32 cellular contexts compared by ENCODE assay signal in genomic region chr17:71269201-71269600, GRCh38.
DNase-seq lines count a peak whose midpoint lies in the region; ATAC-seq, FAIRE-seq and TF ChIP-seq lines count a peak whose summit lies in the region.
"Had no signal": no experiment of that assay in that cellular context is flagged by ENCODE, and none has a peak within 500 bp of the region (broad histone marks: within the 10 kb centered on the region; RNA-seq: fewer than 3 reads in every experiment).

No MANE protein-coding gene starts in this region.

- no peak overlapping the region for H2BK20ac ChIP-seq in IMR-90 (ENCODE audit: low read depth, low read length)

- H3K79me2 ChIP-seq in HepG2 (ENCODE audit: insufficient read depth, low read length), result no peaks in the 10 kb centered on the region

- H2BK5ac ChIP-seq in IMR-90 (ENCODE audit: low read depth, low read length, poor library complexity, severe bottlenecking), result no peak overlapping the region

- no peak overlapping the region for H3K14ac ChIP-seq in IMR-90 (replicated peaks; ENCODE audit: low read depth, low read length)

- no peak for DNase-seq in HepG2 (ENCODE audit: low spot score)
- DNase-seq in right lobe of liver, result no peak
- DNase-seq in A549 (ENCODE audit: low read depth in 1 of 2, low spot score in 1 of 2), result no peak
- DNase-seq in IMR-90, result no peak
- no peak for DNase-seq in activated effector memory CD4-positive, alpha-beta T cell treated with anti-CD3 and anti-CD28 coated beads, Interleukin-2, amount 50 U/mL, for 16 hours
- no peak for DNase-seq in tibial nerve (ENCODE audit: low spot score in 2 of 2)
- DNase-seq: 8988T; ACHN; AML-193; BE2C; C1 segment of cervical spinal cord; Caco-2; Calu3; CD4-positive, alpha-beta memory T cell; CD4-positive, alpha-beta T cell; CD4-positive, CD25-positive, alpha-beta regulatory T cell; CD8-positive, alpha-beta memory T cell; CD8-positive, alpha-beta T cell; COR-L47; DMS 273 treated with DMSO at 0.1 percent for 48 hours; DMS153; DMS53; DMS79; DMS79 treated with DMSO at 0.1 percent for 48 hours; DND-41; EL had no signal

- H3K18ac ChIP-seq in IMR-90 (ENCODE audit: low read depth, low read length), result no peak overlapping the region

- no peaks in the 10 kb centered on the region for H3K79me1 ChIP-seq in IMR-90 (ENCODE audit: low read depth in 1 of 2, low read length in 2 of 2)

- no peak for TF ChIP-seq EP300 in HepG2 (IDR thresholded peaks at IDR 0.05; ENCODE audit: low read depth in 2 of 2, low read length in 2 of 2)
- no peak for TF ChIP-seq EP300 in HepG2 (CRISPR knock-in tag; IDR thresholded peaks at IDR 0.05; ENCODE audit: borderline replicate concordance)
- TF ChIP-seq EP300 in A549 (IDR thresholded peaks at IDR 0.05), result no peak
- no peak for TF ChIP-seq EP300 in tibial nerve (IDR thresholded peaks at IDR 0.05)

- no peak overlapping the region for H3K9ac ChIP-seq in HepG2 (ENCODE audit: insufficient read depth, low read depth, low read length)
- H3K9ac ChIP-seq in IMR-90 (ENCODE audit: low read depth, low read length), result no peak overlapping the region
- H3K9ac ChIP-seq: BLaER1; BLaER1 treated with 17β-estradiol and CSF1 and Interleukin-3, amounts not matched to agents 10 nM and 100 nM had no signal

- H3K56ac ChIP-seq in IMR-90 (ENCODE audit: extremely low read depth, insufficient read depth, low read length), result no peak overlapping the region

- no peak overlapping the region for H3K27ac ChIP-seq in HepG2 (ENCODE audit: extremely low read length, insufficient read depth, low read length)
- H3K27ac ChIP-seq in right lobe of liver, result no peak overlapping the region
- no peak overlapping the region for H3K27ac ChIP-seq in A549
- no peak overlapping the region for H3K27ac ChIP-seq in IMR-90 (ENCODE audit: insufficient read depth, low read length)
- no peak overlapping the region for H3K27ac ChIP-seq in tibial nerve
- H3K27ac ChIP-seq: 22Rv1; BLaER1; BLaER1 treated with 17β-estradiol and CSF1 and Interleukin-3, amounts not matched to agents 10 nM and 100 nM; C4-2B had no signal

- TF ChIP-seq RAD21 in HepG2 (CRISPR knock-in tag; IDR thresholded peaks at IDR 0.05), result no peak
- TF ChIP-seq RAD21 in A549 (conservative IDR thresholded peaks at IDR 0.05 in 1 of 2, IDR thresholded peaks at IDR 0.05 in 1 of 2), result no peak
- TF ChIP-seq RAD21 in IMR-90 (IDR thresholded peaks at IDR 0.05; ENCODE audit: low read length), result no peak

- CTCF ChIA-PET in HepG2 (lab: Yijun Ruan, JAX; ENCODE audit: low intra/inter-chr PET ratio, low total read pairs), result no interaction called here
- CTCF ChIA-PET in A549 (lab: Yijun Ruan, JAX), result no interaction called here
- CTCF ChIA-PET in IMR-90 (lab: Yijun Ruan, JAX), result no interaction called here

- intact Hi-C loops in HepG2 (cut with micrococcal nuclease; ENCODE audit: unreplicated experiment) (no loop called here), right lobe of liver (cut with DNase I) (no loop called here), IMR-90 (cut with micrococcal nuclease) (no loop called here)

- H3K4ac ChIP-seq in IMR-90 (ENCODE audit: low read depth, low read length), result no peak overlapping the region

- no peak for TF ChIP-seq POLR2A in HepG2 (IDR thresholded peaks at IDR 0.05; ENCODE audit: insufficient read depth in 1 of 2, low read depth in 2 of 2, low read length in 2 of 2)
- no peak for TF ChIP-seq POLR2A in right lobe of liver (IDR thresholded peaks at IDR 0.05)
- TF ChIP-seq POLR2A in A549 (IDR thresholded peaks at IDR 0.05; ENCODE audit: low read length), result no peak
- TF ChIP-seq POLR2A in IMR-90 (IDR thresholded peaks at IDR 0.05; ENCODE audit: low read depth, low read length), result no peak
- TF ChIP-seq POLR2A in tibial nerve (IDR thresholded peaks at IDR 0.05), result no peak

- H3K27me3 ChIP-seq in HepG2 (ENCODE audit: control insufficient read depth in 1 of 2, insufficient read depth in 2 of 2, low read length in 2 of 2) (no peaks in the 10 kb centered on the region), right lobe of liver (no peaks in the 10 kb centered on the region), IMR-90 (ENCODE audit: control insufficient read depth, insufficient read depth, low read length) (no peaks in the 10 kb centered on the region), tibial nerve (no peaks in the 10 kb centered on the region)
- H3K27me3 ChIP-seq: BE2C; BLaER1; BLaER1 treated with 17β-estradiol and CSF1 and Interleukin-3, amounts not matched to agents 10 nM and 100 nM had no signal

- BruUV-seq in HepG2 (replicated peaks; lab: Mats Ljungman, UMichigan) (no TSS peak), IMR-90 (replicated peaks; lab: Mats Ljungman, UMichigan) (no TSS peak)

- H4K91ac ChIP-seq in IMR-90 (ENCODE audit: insufficient read depth, low read depth, low read length), result no peak overlapping the region

- no peaks in the 10 kb centered on the region for H3K9me1 ChIP-seq in IMR-90 (ENCODE audit: insufficient read depth, low read length)

- no peak overlapping the region for H2BK120ac ChIP-seq in IMR-90 (ENCODE audit: low read depth, low read length)

- ATAC-seq in HepG2 (no peak), right lobe of liver (no peak), A549 (no peak), IMR-90 (ENCODE audit: low read depth) (no peak)
- ATAC-seq: CD8-positive, alpha-beta T cell had no signal

- FAIRE-seq in HepG2 (lab: Jason Lieb, UNC) (no peak), A549 (lab: Jason Lieb, UNC) (no peak)
- FAIRE-seq: A204.1, D721Med had no signal

- in situ Hi-C loops in HepG2 (cut with HindIII; ENCODE audit: extremely low pct_ligation_motif_present, low pct_unique_long_range_greater_than_20kb), result no loop called here
- in situ Hi-C loops in IMR-90 (cut with MboI; ENCODE audit: low sequenced_read_pairs), result no loop called here

- H4K8ac ChIP-seq in IMR-90 (ENCODE audit: low read depth in 2 of 2, low read length in 2 of 2), result no peak overlapping the region

- H4K20me1 ChIP-seq in HepG2 (ENCODE audit: insufficient read depth, low read length), result no peaks in the 10 kb centered on the region
- H4K20me1 ChIP-seq in IMR-90 (ENCODE audit: insufficient read depth, low read length), result no peaks in the 10 kb centered on the region
- H4K20me1 ChIP-seq: BLaER1; BLaER1 treated with 17β-estradiol and CSF1 and Interleukin-3, amounts not matched to agents 10 nM and 100 nM had no signal

- H2AK5ac ChIP-seq in IMR-90 (ENCODE audit: low read depth, low read length), result no peak overlapping the region

- H3K36me3 ChIP-seq in HepG2 (replicated peaks in 1 of 2; ENCODE audit: control insufficient read depth in 1 of 2, insufficient read depth in 2 of 2, low read length in 2 of 2) (no peaks in the 10 kb centered on the region), right lobe of liver (no peaks in the 10 kb centered on the region), IMR-90 (ENCODE audit: control insufficient read depth, insufficient read depth, low read length) (no peaks in the 10 kb centered on the region), tibial nerve (no peaks in the 10 kb centered on the region)
- H3K36me3 ChIP-seq: BE2C; BLaER1; BLaER1 treated with 17β-estradiol and CSF1 and Interleukin-3, amounts not matched to agents 10 nM and 100 nM had no signal

- H3K4me1 ChIP-seq in HepG2 (ENCODE audit: insufficient read depth, low read length), result no peaks in the 10 kb centered on the region
- H3K4me1 ChIP-seq in right lobe of liver, result no peaks in the 10 kb centered on the region
- H3K4me1 ChIP-seq in A549, result no peaks in the 10 kb centered on the region
- H3K4me1 ChIP-seq in IMR-90 (ENCODE audit: control insufficient read depth, insufficient read depth, low read length), result no peaks in the 10 kb centered on the region; the same call in 1 of the 2 replicates
- no peaks in the 10 kb centered on the region for H3K4me1 ChIP-seq in tibial nerve
- H3K4me1 ChIP-seq: BE2C; BLaER1; BLaER1 treated with 17β-estradiol and CSF1 and Interleukin-3, amounts not matched to agents 10 nM and 100 nM; Caco-2 had no signal

- POLR2A ChIA-PET in HepG2 (lab: Yijun Ruan, JAX) (no interaction called here), A549 (lab: Yijun Ruan, JAX) (no interaction called here), IMR-90 (lab: Charles Lee; ENCODE audit: unreplicated experiment) (no interaction called here)

- dilution Hi-C loops in IMR-90 (cut with HindIII; ENCODE audit: low sequenced_read_pairs, unreplicated experiment), result no loop called here

- TF ChIP-seq CTCF in HepG2 (CRISPR knock-in tag; IDR thresholded peaks at IDR 0.05), result no peak
- no peak for TF ChIP-seq CTCF in right lobe of liver (IDR thresholded peaks at IDR 0.05)
- no peak for TF ChIP-seq CTCF in A549 (IDR thresholded peaks at IDR 0.05)
- no peak for TF ChIP-seq CTCF in IMR-90 (conservative IDR thresholded peaks at IDR 0.05; ENCODE audit: low read depth, low read length)
- TF ChIP-seq CTCF in tibial nerve (IDR thresholded peaks at IDR 0.05), result no peak

- peaks cover 77% of the 10 kb centered on the region for H3K9me3 ChIP-seq in HepG2 (ENCODE audit: low read length)
- H3K9me3 ChIP-seq in right lobe of liver, result no peaks in the 10 kb centered on the region
- peaks cover 21% of the 10 kb centered on the region; the same call in 2 of the 3 replicates for H3K9me3 ChIP-seq in A549
- H3K9me3 ChIP-seq in IMR-90 (ENCODE audit: control insufficient read depth, insufficient read depth, low read length), result peaks cover 5% of the 10 kb centered on the region
- H3K9me3 ChIP-seq in tibial nerve, result peaks cover 0 to 38% (median 1%) of the 10 kb centered on the region in 4 donors

- H3K4me2 ChIP-seq in HepG2 (ENCODE audit: low read depth, low read length) (no peak overlapping the region), A549 (no peak overlapping the region), IMR-90 (ENCODE audit: low read depth, low read length) (no peak overlapping the region)
- H3K4me2 ChIP-seq: BLaER1; BLaER1 treated with 17β-estradiol and CSF1 and Interleukin-3, amounts not matched to agents 10 nM and 100 nM had no signal

- H4K5ac ChIP-seq in IMR-90 (ENCODE audit: low read depth, low read length), result no peak overlapping the region

- H2AK9ac ChIP-seq in IMR-90 (replicated peaks; ENCODE audit: low read depth, low read length, poor library complexity), result no peak overlapping the region

- 0% methylated on average over 1 of the region's 1 CpG for WGBS in HepG2 (ENCODE audit: low lambda C conversion rate)
- WGBS in right lobe of liver (ENCODE audit: insufficient coverage, low coverage, low lambda C conversion rate, missing lambda C conversion rate), result 56% methylated on average over 1 of the region's 1 CpG
- 4% methylated on average over 1 of the region's 1 CpG for WGBS in A549 (ENCODE audit: missing lambda C conversion rate)
- no CpG with 5 or more reads among the region's 1 CpG for WGBS in IMR-90 (ENCODE audit: extremely low coverage in 2 of 2, insufficient read length in 1 of 2), 2 experiments
- 55 to 82% methylated on average over 1 of the region's 1 CpG for WGBS in tibial nerve, 2 donors

- no peak overlapping the region for H2BK15ac ChIP-seq in IMR-90 (ENCODE audit: low read depth, low read length)

- no peak overlapping the region for H2AFZ ChIP-seq in HepG2 (ENCODE audit: low read length)
- H2AFZ ChIP-seq in IMR-90 (replicated peaks; ENCODE audit: low read length, poor library complexity), result no peak overlapping the region

- no peak overlapping the region for H3K4me3 ChIP-seq in HepG2 (replicated peaks in 1 of 3; ENCODE audit: insufficient read depth in 1 of 3, low read depth in 2 of 3, low read length in 3 of 3)
- H3K4me3 ChIP-seq in right lobe of liver, result no peak overlapping the region
- H3K4me3 ChIP-seq in A549, result no peak overlapping the region
- no peak overlapping the region for H3K4me3 ChIP-seq in IMR-90 (ENCODE audit: insufficient read depth, low read depth, low read length)
- no peak overlapping the region for H3K4me3 ChIP-seq in tibial nerve
- H3K4me3 ChIP-seq: BLaER1; BLaER1 treated with 17β-estradiol and CSF1 and Interleukin-3, amounts not matched to agents 10 nM and 100 nM had no signal

- H3K23ac ChIP-seq in IMR-90 (ENCODE audit: low read depth, low read length), result no peak overlapping the region

Comparison
In these comparisons a context has a peak if more than half of its experiments do, and no peak if none do; other contexts are left out.
1. Of the 38 proteins assayed by ChIP-seq in both HepG2 and A549: peak only in HepG2: none; only in A549: none; in both: MAFK; in neither: 37.